ENCODE assay signal across 14 cellular contexts in genomic region chr14:32584079-32584478, GRCh38.
DNase-seq lines count a peak whose midpoint lies in the region; ATAC-seq, FAIRE-seq and TF ChIP-seq lines count a peak whose summit lies in the region.
"Had no signal": no experiment of that assay in that cellular context is flagged by ENCODE, and none has a peak within 500 bp of the region (broad histone marks: within the 10 kb centered on the region; RNA-seq: fewer than 3 reads in every experiment).

No MANE protein-coding gene starts in this region.

- no peak for FAIRE-seq in bronchial epithelial cell (lab: Jason Lieb, UNC)
- FAIRE-seq: A204.1, GM18507, H54 had no signal

- H3K27ac ChIP-seq in RWPE1 (no peak overlapping the region), psoas muscle (no peak overlapping the region)
- H3K27ac ChIP-seq: GM23248 had no signal

- intact Hi-C loops in psoas muscle (cut with DNase I): no loop called here

- WGBS in psoas muscle, 3 donors: 96 to 98% (median 97%) methylated on average over 5 of the region's 5 CpGs

- H3K4me3 ChIP-seq in bronchial epithelial cell (ENCODE audit: low read depth, low read length) (no peak overlapping the region), psoas muscle (no peak overlapping the region)
- H3K4me3 ChIP-seq: GM23248 had no signal

- CTCF ChIA-PET in RWPE1 (lab: Yijun Ruan, JAX): no interaction called here

- POLR2A ChIA-PET in RWPE1 (lab: Yijun Ruan, JAX; ENCODE audit: low non-redundant PET): no interaction called here

- DNase-seq in HPDE6-E6E7 (ENCODE audit: extremely low spot score) (peak; percentile 16), RWPE1 (ENCODE audit: low spot score) (peak; percentile 54), bronchial epithelial cell (ENCODE audit: low read depth) (peak; percentile 84), psoas muscle (no peak), NCI-H1105 treated with DMSO at 0.1 percent for 48 hours (lab: John Stamatoyannopoulos, UW) (no peak)
- no peak for DNase-seq in effector CD4-positive, alpha-beta T cell
- DNase-seq: CD8-positive, alpha-beta memory T cell; DMS53; GM23248 had no signal

- H3K36me3 ChIP-seq in bronchial epithelial cell (ENCODE audit: control insufficient read depth, insufficient read depth, low read length) (no peaks in the 10 kb centered on the region), psoas muscle (ENCODE audit: insufficient read depth in 1 of 2, low read depth in 1 of 2) (no peaks in the 10 kb centered on the region)

- H3K9me3 ChIP-seq in psoas muscle: no peaks in the 10 kb centered on the region

- TF ChIP-seq CTCF in RWPE1 (conservative IDR thresholded peaks at IDR 0.05; ENCODE audit: low read depth) (no peak), bronchial epithelial cell (IDR thresholded peaks at IDR 0.05; ENCODE audit: insufficient read depth, low read length, severe bottlenecking) (no peak), psoas muscle (IDR thresholded peaks at IDR 0.05) (no peak)

- ATAC-seq in psoas muscle (peak in 3 of 4 donors; percentile 32 to 49 (median 43)), GM18870 (IDR thresholded peaks at IDR 0.05; ENCODE audit: unreplicated experiment) (no peak)
- ATAC-seq: HCT116 had no signal

- H3K27me3 ChIP-seq in bronchial epithelial cell (ENCODE audit: control insufficient read depth, insufficient read depth, low read length) (no peaks in the 10 kb centered on the region), psoas muscle (ENCODE audit: insufficient read depth in 3 of 3, low read length in 2 of 3) (no peaks in the 10 kb centered on the region)

- H3K4me1 ChIP-seq in psoas muscle: peaks cover 2% of the 10 kb centered on the region

Comparison
In these comparisons a context has a peak if more than half of its experiments do, and no peak if none do; other contexts are left out.
1. DNase-seq: peak in HPDE6-E6E7 (single experiment), RWPE1 (single experiment) and bronchial epithelial cell (single experiment); none in psoas muscle (0 of 2), NCI-H1105 treated with DMSO at 0.1 percent for 48 hours (single experiment) and effector CD4-positive, alpha-beta T cell (single experiment).